Comparison of ENCODE assay signal across 23 cellular contexts in the genomic region with DNA sequence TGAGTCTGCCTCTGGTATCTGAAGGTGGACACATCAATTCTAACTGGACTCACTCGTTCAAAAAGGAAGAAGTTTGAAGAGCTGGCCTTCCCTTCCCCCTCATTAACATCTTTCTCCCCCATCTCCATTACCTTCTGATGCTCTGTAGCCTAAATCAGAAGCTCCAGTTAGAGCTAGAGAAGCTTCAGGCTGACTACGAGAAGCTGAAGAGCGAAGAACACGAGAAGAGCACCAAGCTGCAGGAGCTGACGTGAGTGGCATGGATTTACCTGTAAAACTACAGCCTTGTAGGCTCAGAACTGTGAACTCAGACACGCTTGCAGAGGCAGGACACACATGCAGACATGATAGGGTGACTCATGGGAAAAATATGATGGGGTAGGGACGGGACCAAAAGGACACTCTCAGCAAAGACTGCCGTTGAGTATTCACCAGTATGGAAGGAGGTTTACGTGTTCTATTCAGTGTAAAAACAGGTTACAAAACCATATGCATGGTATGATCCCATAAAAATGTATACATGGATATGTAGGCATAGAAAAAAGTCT.
"Had no signal": no experiment of that assay in that cellular context is flagged by ENCODE, and none has a peak within 500 bp of the region (broad histone marks: within the 10 kb centered on the region; RNA-seq: fewer than 3 reads in every experiment).

No MANE protein-coding gene starts in this region.

- H3K36me3 Mint-ChIP-seq: activated naive CD4-positive, alpha-beta T cell treated with anti-CD3 and anti-CD28 coated beads, Interleukin-2, amount 50 U/mL, for 72 hours; naive B cell; T-cell had no signal

- DNase-seq: activated CD4-positive, alpha-beta T cell treated with anti-CD3 and anti-CD28 coated beads, Interleukin-2, amount 10 ng/mL, durations not matched to agents 7 days and 5 days; activated CD8-positive, alpha-beta memory T cell treated with anti-CD3 and anti-CD28 coated beads for 24 hours; activated CD8-positive, alpha-beta memory T cell treated with anti-CD3 and anti-CD28 coated beads, Interleukin-2, amount 50 U/mL, for 48 hours; activated gamma-delta T cell treated with Interleukin-2 at 50 U/mL for 16 hours; activated T-cell treated with anti-CD3 and anti-CD28 coated beads, Interleukin-2, amount 50 U/mL, for 48 hours; adrenal gland; dermis blood vessel endothelial cell; effector memory CD8-positive, alpha-beta T cell; foreskin fibroblast; glutamatergic neuron; left lung; naive B cell; stimulated activated CD4-positive, alpha-beta T cell treated with anti-CD3 and anti-CD28 coated beads, Interleukin-15, amount 100 ng/mL, for 24 hours; stimulated activated CD4-positive, alpha-beta T cell treated with anti-CD3 and anti-CD28 coated beads, Interleukin-2, amount 100 ng/mL, for 48 hours; T-cell; T-helper 9 cell; uterus had no signal

- H3K4me3 ChIP-seq: adrenal gland, left lung, skin epidermis, tibial nerve, uterus had no signal

- H3K36me3 ChIP-seq: adrenal gland, left lung, tibial nerve, uterus had no signal

- H3K4me1 Mint-ChIP-seq: activated CD4-positive, alpha-beta T cell treated with anti-CD3 and anti-CD28 coated beads, Interleukin-2, amount 10 ng/mL, durations not matched to agents 7 days and 5 days; naive B cell; neural crest cell; T-cell had no signal

- H3K27ac ChIP-seq: adrenal gland, left lung, skin epidermis, tibial nerve, uterus had no signal

- H3K4me1 ChIP-seq: adrenal gland, left lung, tibial nerve, uterus had no signal

- H3K27me3 Mint-ChIP-seq: activated CD4-positive, alpha-beta T cell treated with anti-CD3 and anti-CD28 coated beads, Interleukin-2, amount 10 ng/mL, durations not matched to agents 7 days and 5 days; effector memory CD8-positive, alpha-beta T cell; progenitor cell of endocrine pancreas; stimulated activated naive CD8-positive, alpha-beta T cell treated with anti-CD3 and anti-CD28 coated beads, Interleukin-15, Interleukin-2, amounts not matched to agents 100 ng/mL and 50 ng/mL, for 24 hours had no signal

- H3K4me3 Mint-ChIP-seq: activated CD4-positive, alpha-beta T cell treated with anti-CD3 and anti-CD28 coated beads, Interleukin-2, amount 10 ng/mL, durations not matched to agents 7 days and 5 days; effector memory CD8-positive, alpha-beta T cell; naive B cell; neural crest cell; stimulated activated naive CD8-positive, alpha-beta T cell treated with anti-CD3 and anti-CD28 coated beads, Interleukin-15, Interleukin-2, amounts not matched to agents 100 ng/mL and 50 ng/mL, for 24 hours; T-cell had no signal

- H3K9me3 ChIP-seq: adrenal gland, left lung, tibial nerve, uterus had no signal

- ATAC-seq: activated naive CD4-positive, alpha-beta T cell treated with anti-CD3 and anti-CD28 coated beads, Interleukin-2, amount 50 U/mL, for 72 hours; effector memory CD8-positive, alpha-beta T cell; left lung; T-cell had no signal

- H3K27me3 ChIP-seq: tibial nerve, uterus had no signal

- H3K27ac Mint-ChIP-seq: activated CD4-positive, alpha-beta T cell treated with anti-CD3 and anti-CD28 coated beads, Interleukin-2, amount 10 ng/mL, durations not matched to agents 7 days and 5 days; activated naive CD4-positive, alpha-beta T cell treated with anti-CD3 and anti-CD28 coated beads, Interleukin-2, amount 50 U/mL, for 72 hours; effector memory CD8-positive, alpha-beta T cell; naive B cell; progenitor cell of endocrine pancreas; stimulated activated naive CD8-positive, alpha-beta T cell treated with anti-CD3 and anti-CD28 coated beads, Interleukin-15, Interleukin-2, amounts not matched to agents 100 ng/mL and 50 ng/mL, for 24 hours; T-cell had no signal

- H3K9me3 Mint-ChIP-seq: activated CD4-positive, alpha-beta T cell treated with anti-CD3 and anti-CD28 coated beads, Interleukin-2, amount 10 ng/mL, durations not matched to agents 7 days and 5 days; activated naive CD4-positive, alpha-beta T cell treated with anti-CD3 and anti-CD28 coated beads, Interleukin-2, amount 50 U/mL, for 72 hours; effector memory CD8-positive, alpha-beta T cell; naive B cell; neural crest cell; stimulated activated naive CD8-positive, alpha-beta T cell treated with anti-CD3 and anti-CD28 coated beads, Interleukin-15, Interleukin-2, amounts not matched to agents 100 ng/mL and 50 ng/mL, for 24 hours; T-cell had no signal
